Comparison of ENCODE assay signal across 28 cellular contexts in genomic region chr3:124967964-124968363, GRCh38. TPM values are rescaled to one million over a fixed set of nuclear protein-coding genes. Genes with fewer than 3 reads are reported as not detected.
"Had no signal": no experiment of that assay in that cellular context is flagged by ENCODE, and none has a peak within 500 bp of the region (broad histone marks: within the 10 kb centered on the region; RNA-seq: fewer than 3 reads in every experiment).

No MANE protein-coding gene starts in this region.

- H3K27me3 ChIP-seq: colonic mucosa, ovary, tibial artery had no signal

- H3K27me3 Mint-ChIP-seq: activated B cell treated with CpG ODN at 0.5 μM for 24 hours; activated CD8-positive, alpha-beta memory T cell treated with anti-CD3 and anti-CD28 coated beads, Interleukin-2, amount 10 ng/mL, durations not matched to agents 7 days and 5 days; activated naive CD8-positive, alpha-beta T cell treated with anti-CD3 and anti-CD28 coated beads, Interleukin-2, amount 10 ng/mL, durations not matched to agents 7 days and 5 days; activated T-helper 17 cell treated with anti-CD3 and anti-CD28 coated beads, Interleukin-2, amount 50 U/mL, for 72 hours; naive B cell; stimulated activated memory B cell treated with anti-CD40 and anti-IgM and Interleukin-4, amounts not matched to agents 10 μg/mL and 1 μg/mL and 100 μg/mL, for 72 hours had no signal

- H3K9me3 Mint-ChIP-seq: activated B cell treated with CpG ODN at 0.5 μM for 24 hours; activated CD4-positive, alpha-beta memory T cell treated with anti-CD3 and anti-CD28 coated beads, Interleukin-2, amount 10 ng/mL, durations not matched to agents 7 days and 5 days; activated naive CD8-positive, alpha-beta T cell treated with anti-CD3 and anti-CD28 coated beads, Interleukin-2, amount 10 ng/mL, durations not matched to agents 7 days and 5 days; activated T-helper 17 cell treated with anti-CD3 and anti-CD28 coated beads, Interleukin-2, amount 50 U/mL, for 72 hours; brain; naive B cell; stimulated activated memory B cell treated with anti-CD40 and anti-IgM and Interleukin-4, amounts not matched to agents 10 μg/mL and 1 μg/mL and 100 μg/mL, for 72 hours had no signal

- H3K36me3 ChIP-seq: colonic mucosa, ovary had no signal

- H3K4me3 ChIP-seq: colonic mucosa, mucosa of descending colon, ovary, psoas muscle, tibial artery had no signal

- H3K27ac ChIP-seq: colonic mucosa, ovary, psoas muscle, tibial artery had no signal

- H3K4me1 ChIP-seq: tibial artery had no signal

- DNase-seq: activated B cell treated with CpG ODN at 0.5 μM for 24 hours; activated CD4-positive, alpha-beta memory T cell treated with anti-CD3 and anti-CD28 coated beads, Interleukin-2, amount 10 ng/mL, durations not matched to agents 7 days and 5 days; activated CD4-positive, alpha-beta T cell treated with anti-CD3 and anti-CD28 coated beads for 4 hours; activated CD8-positive, alpha-beta memory T cell treated with anti-CD3 and anti-CD28 coated beads, Interleukin-2, amount 10 ng/mL, durations not matched to agents 7 days and 5 days; activated naive CD4-positive, alpha-beta T cell; activated naive CD8-positive, alpha-beta T cell treated with anti-CD3 and anti-CD28 coated beads, Interleukin-2, amount 10 ng/mL, durations not matched to agents 7 days and 5 days; caudate nucleus; colonic mucosa; erythroblast; head of caudate nucleus; mammary epithelial cell; mucosa of descending colon; naive B cell; ovary; psoas muscle; right cardiac atrium; small intestine; stimulated activated CD4-positive, alpha-beta T cell treated with anti-CD3 and anti-CD28 coated beads, Interleukin-4, amount 100 ng/mL, for 24 hours; T-helper 1 cell; T-helper 9 cell; tibial artery had no signal

- H3K9me3 ChIP-seq: colonic mucosa, mucosa of descending colon, ovary, psoas muscle, tibial artery had no signal

- H3K4me3 Mint-ChIP-seq: activated B cell treated with CpG ODN at 0.5 μM for 24 hours; activated CD4-positive, alpha-beta memory T cell treated with anti-CD3 and anti-CD28 coated beads, Interleukin-2, amount 10 ng/mL, durations not matched to agents 7 days and 5 days; activated CD8-positive, alpha-beta memory T cell treated with anti-CD3 and anti-CD28 coated beads, Interleukin-2, amount 10 ng/mL, durations not matched to agents 7 days and 5 days; activated naive CD8-positive, alpha-beta T cell treated with anti-CD3 and anti-CD28 coated beads, Interleukin-2, amount 10 ng/mL, durations not matched to agents 7 days and 5 days; activated T-helper 17 cell treated with anti-CD3 and anti-CD28 coated beads, Interleukin-2, amount 50 U/mL, for 72 hours; brain; naive B cell; stimulated activated memory B cell treated with anti-CD40 and anti-IgM and Interleukin-4, amounts not matched to agents 10 μg/mL and 1 μg/mL and 100 μg/mL, for 72 hours had no signal

- H3K4me1 Mint-ChIP-seq: activated B cell treated with CpG ODN at 0.5 μM for 24 hours; activated T-helper 17 cell treated with anti-CD3 and anti-CD28 coated beads, Interleukin-2, amount 50 U/mL, for 72 hours; brain; naive B cell had no signal

- FAIRE-seq: endometrium, frontal cortex, keratinocyte, small intestine, urothelium cell line had no signal

- ATAC-seq: activated CD8-positive, alpha-beta memory T cell treated with anti-CD3 and anti-CD28 coated beads, Interleukin-2, amount 10 ng/mL, durations not matched to agents 7 days and 5 days; activated T-helper 17 cell treated with anti-CD3 and anti-CD28 coated beads, Interleukin-2, amount 50 U/mL, for 72 hours; mucosa of descending colon; psoas muscle; right cardiac atrium; stimulated activated memory B cell treated with anti-CD40 and anti-IgM and Interleukin-4, amounts not matched to agents 10 μg/mL and 1 μg/mL and 100 μg/mL, for 72 hours had no signal

- H3K27ac Mint-ChIP-seq: activated B cell treated with CpG ODN at 0.5 μM for 24 hours; activated CD4-positive, alpha-beta memory T cell treated with anti-CD3 and anti-CD28 coated beads, Interleukin-2, amount 10 ng/mL, durations not matched to agents 7 days and 5 days; activated CD8-positive, alpha-beta memory T cell treated with anti-CD3 and anti-CD28 coated beads, Interleukin-2, amount 10 ng/mL, durations not matched to agents 7 days and 5 days; activated naive CD8-positive, alpha-beta T cell treated with anti-CD3 and anti-CD28 coated beads, Interleukin-2, amount 10 ng/mL, durations not matched to agents 7 days and 5 days; activated T-helper 17 cell treated with anti-CD3 and anti-CD28 coated beads, Interleukin-2, amount 50 U/mL, for 72 hours; brain; stimulated activated memory B cell treated with anti-CD40 and anti-IgM and Interleukin-4, amounts not matched to agents 10 μg/mL and 1 μg/mL and 100 μg/mL, for 72 hours had no signal

RNA-seq across cellular contexts. Expression of gene MUC13, which starts 33.4 kb away (rescaled TPM):
- total RNA-seq: activated B cell treated with CpG ODN at 0.5 μM for 24 hours; activated CD4-positive, alpha-beta memory T cell treated with anti-CD3 and anti-CD28 coated beads, Interleukin-2, amount 10 ng/mL, durations not matched to agents 7 days and 5 days; activated CD8-positive, alpha-beta memory T cell treated with anti-CD3 and anti-CD28 coated beads, Interleukin-2, amount 10 ng/mL, durations not matched to agents 7 days and 5 days; activated naive CD8-positive, alpha-beta T cell treated with anti-CD3 and anti-CD28 coated beads, Interleukin-2, amount 10 ng/mL, durations not matched to agents 7 days and 5 days; activated T-helper 17 cell treated with anti-CD3 and anti-CD28 coated beads, Interleukin-2, amount 50 U/mL, for 72 hours; frontal cortex; mammary epithelial cell; right cardiac atrium had no signal
- polyA plus RNA-seq: keratinocyte, mammary epithelial cell had no signal
